ENCODE assay signal across 13 cellular contexts in the genomic region with DNA sequence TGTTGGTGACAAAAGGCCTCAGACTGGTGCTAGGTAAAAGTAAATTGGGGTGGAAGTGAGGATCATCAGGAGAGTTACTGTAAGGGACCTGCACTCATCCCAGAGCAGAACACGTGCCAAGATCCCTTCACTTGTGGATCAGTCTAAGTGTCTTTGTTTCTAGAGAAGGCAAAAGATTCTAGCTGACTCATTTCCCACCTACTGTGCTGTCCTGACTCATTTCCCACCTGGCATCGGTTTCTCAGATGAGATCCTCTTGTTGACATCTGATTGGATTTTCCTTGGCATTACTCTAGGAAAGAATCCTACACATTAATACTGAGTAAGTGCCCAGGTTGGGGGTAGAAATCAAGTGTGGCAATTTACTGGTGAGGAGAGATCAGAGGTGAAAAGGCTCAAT.
A peak's percentile ranks its signal among the peaks of the same experiment; 100 is the strongest.
DNase-seq lines count a peak whose midpoint lies in the region; ATAC-seq, FAIRE-seq and TF ChIP-seq lines count a peak whose summit lies in the region.
"Had no signal": no experiment of that assay in that cellular context is flagged by ENCODE, and none has a peak within 500 bp of the region (broad histone marks: within the 10 kb centered on the region; RNA-seq: fewer than 3 reads in every experiment).

No MANE protein-coding gene starts in this region.

- peak; percentile 5 for DNase-seq in CD1c-positive myeloid dendritic cell (ENCODE audit: extremely low spot score)
- DNase-seq in HT1080 (ENCODE audit: low read depth), result peak; percentile 98
- DNase-seq in GM12878 (ENCODE audit: low read depth, low spot score), result no peak
- DNase-seq in iris pigment epithelial cell (ENCODE audit: low read depth), result peak; percentile 77
- DNase-seq in left ventricle myocardium superior, result no peak
- DNase-seq: body of pancreas; CD8-positive, alpha-beta T cell; left colon; OCI-M1 had no signal

- TF ChIP-seq POLR2A in GM12878 (IDR thresholded peaks at IDR 0.05; ENCODE audit: low read depth, low read length), result no peak

- 3% methylated on average over 2 of the region's 2 CpGs for WGBS in GM12878 (ENCODE audit: insufficient coverage, insufficient replicate concordance, low lambda C conversion rate, missing lambda C conversion rate)

- no peaks in the 10 kb centered on the region for H3K36me3 ChIP-seq in GM12878 (ENCODE audit: control insufficient read depth in 2 of 2, insufficient read depth in 2 of 2, low read length in 1 of 2)
- H3K36me3 ChIP-seq: neural progenitor cell had no signal

- FAIRE-seq in GM12878 (lab: Jason Lieb, UNC), result no peak

- H3K4me1 ChIP-seq in GM12878 (ENCODE audit: control insufficient read depth, insufficient read depth, low read length), result no peaks in the 10 kb centered on the region
- H3K4me1 ChIP-seq: body of pancreas had no signal

- intact Hi-C loops in GM12878 (cut with micrococcal nuclease; ENCODE audit: unreplicated experiment), result loop anchor here (10.0 kb wide), 1 partner anchor 151 kb away; the partner anchor contains the start of gene ADAMTS18
- intact Hi-C loops in left ventricle myocardium superior (cut with micrococcal nuclease), result no loop called here

- in situ Hi-C loops in GM12878 (cut with MboI), result loop anchor here (5.0 kb wide), 1 partner anchor 349 kb away; no protein-coding TSS in a partner anchor

- no peak overlapping the region for H3K9ac ChIP-seq in GM12878 (ENCODE audit: control insufficient read depth, insufficient read depth, low read length)
- H3K9ac ChIP-seq: neural progenitor cell had no signal

- CTCF ChIA-PET in GM12878 (lab: Yijun Ruan, JAX), result interaction anchor here (0.6 to 6.5 kb wide), 8 partner anchors 9 to 410 kb away, joined by 3 to 132 read pairs (median 4); no protein-coding TSS in a partner anchor

- H3K79me2 ChIP-seq in GM12878 (ENCODE audit: control insufficient read depth, insufficient read depth, low read length), result no peaks in the 10 kb centered on the region

- SMC1A ChIA-PET in GM12878 (lab: Charles Lee; ENCODE audit: uncharacterized antibody, unreplicated experiment), result interaction anchor here (1.2 to 7.1 kb wide), 3 partner anchors 10 to 351 kb away, joined by 4 to 108 read pairs (median 5); no protein-coding TSS in a partner anchor

- no peak overlapping the region for H3K27ac ChIP-seq in GM12878 (ENCODE audit: control insufficient read depth, insufficient read depth)
- H3K27ac ChIP-seq: body of pancreas, neural progenitor cell had no signal

- RAD21 ChIA-PET in GM12878 (lab: Charles Lee; ENCODE audit: unreplicated experiment), result interaction anchor here (1.3 to 1.4 kb wide), 2 partner anchors 349 to 353 kb away, joined by 3 to 5 read pairs; no protein-coding TSS in a partner anchor

- no peak overlapping the region for H3K4me2 ChIP-seq in GM12878 (ENCODE audit: control insufficient read depth, insufficient read depth)
- H3K4me2 ChIP-seq: neural progenitor cell had no signal

- H3K4me3 ChIP-seq in GM12878, result no peak overlapping the region
- H3K4me3 ChIP-seq: body of pancreas, neural progenitor cell had no signal

- no TSS peak for BruUV-seq in GM12878 (replicated peaks; lab: Mats Ljungman, UMichigan)

- H3K9me3 ChIP-seq in GM12878 (replicated peaks; ENCODE audit: control insufficient read depth, insufficient read depth, low read length), result no peaks in the 10 kb centered on the region
- H3K9me3 ChIP-seq: body of pancreas had no signal

- POLR2A ChIA-PET in GM12878 (lab: Charles Lee), result no interaction called here

- ATAC-seq in GM12878, result no peak
- ATAC-seq in left ventricle myocardium superior, result no peak
- ATAC-seq in HG02588 (IDR thresholded peaks at IDR 0.05; ENCODE audit: unreplicated experiment), result no peak
- ATAC-seq in HG02852 (IDR thresholded peaks at IDR 0.05; ENCODE audit: unreplicated experiment), result no peak
- no peak for ATAC-seq in GM21825 (IDR thresholded peaks at IDR 0.05; ENCODE audit: unreplicated experiment)
- ATAC-seq: body of pancreas; CD8-positive, alpha-beta T cell; left colon had no signal

- no peak overlapping the region for H2AFZ ChIP-seq in GM12878 (ENCODE audit: control insufficient read depth, low read depth, low read length)
- H2AFZ ChIP-seq: neural progenitor cell had no signal

- no peak for TF ChIP-seq CTCF in GM12878 (IDR thresholded peaks at IDR 0.05 in 2 of 3, conservative IDR thresholded peaks at IDR 0.05 in 1 of 3; ENCODE audit: control insufficient read depth in 2 of 3, extremely low read depth in 1 of 3, insufficient read depth in 1 of 3, low read depth in 3 of 3, low read length in 3 of 3)

- no peak for TF ChIP-seq EP300 in GM12878 (IDR thresholded peaks at IDR 0.05; ENCODE audit: borderline replicate concordance in 1 of 2, control insufficient read depth in 1 of 2, low read depth in 2 of 2, low read length in 2 of 2)

- TF ChIP-seq RAD21 in GM12878 (IDR thresholded peaks at IDR 0.05; ENCODE audit: insufficient read depth, low read depth, low read length), result no peak

- H4K20me1 ChIP-seq in GM12878 (ENCODE audit: control insufficient read depth, insufficient read depth), result no peaks in the 10 kb centered on the region

- peaks cover 0 to 1% of the 10 kb centered on the region in 2 experiments; a peak in 1 of 4 replicates for H3K27me3 ChIP-seq in GM12878 (replicated peaks in 1 of 2; ENCODE audit: control insufficient read depth in 2 of 2, insufficient read depth in 2 of 2, low read length in 1 of 2)
- H3K27me3 ChIP-seq: body of pancreas, neural progenitor cell had no signal

TF ChIP-seq in GM12878, 131 proteins besides CTCF, POLR2A, EP300 and RAD21:
- TF ChIP-seq E2F4 (IDR thresholded peaks at IDR 0.05; ENCODE audit: low read depth, low read length) (no peak), EED (IDR thresholded peaks at IDR 0.05; ENCODE audit: low read depth) (0 out of 2 replicates have a peak, but pooled peaks have one; percentile 31), JUNB (IDR thresholded peaks at IDR 0.05) (peak; percentile 13; the same call in 1 of the 2 replicates)
TF ChIP-seq in GM12878: peak in this region for 2.

Comparison
In these comparisons a context has a peak if more than half of its experiments do, and no peak if none do; other contexts are left out.
1. DNase-seq: peak in CD1c-positive myeloid dendritic cell (single experiment), HT1080 (single experiment) and iris pigment epithelial cell (single experiment); none in GM12878 (single experiment) and left ventricle myocardium superior (single experiment).